19 cellular contexts compared by ENCODE assay signal in the genomic region with DNA sequence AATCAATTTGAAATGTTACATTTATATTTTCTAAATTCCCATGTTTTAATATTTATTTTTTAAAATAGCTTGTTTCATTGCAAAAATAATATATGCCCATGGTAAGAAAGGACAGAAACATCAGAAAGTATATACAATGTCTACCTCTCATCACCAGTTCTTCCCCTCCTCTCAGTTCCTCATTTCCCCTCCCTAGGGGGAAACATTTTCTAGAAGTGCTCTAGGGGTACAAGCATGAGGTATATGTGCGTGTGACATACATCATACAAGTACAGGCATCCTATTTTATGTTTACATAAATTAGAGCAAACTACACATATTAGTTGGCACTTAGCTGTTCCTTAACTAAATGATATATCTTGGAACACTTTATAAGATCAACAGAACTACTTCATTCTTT.
DNase-seq lines count a peak whose midpoint lies in the region; ATAC-seq, FAIRE-seq and TF ChIP-seq lines count a peak whose summit lies in the region.
"Had no signal": no experiment of that assay in that cellular context is flagged by ENCODE, and none has a peak within 500 bp of the region (broad histone marks: within the 10 kb centered on the region; RNA-seq: fewer than 3 reads in every experiment).

No MANE protein-coding gene starts in this region.

- no peak for TF ChIP-seq CTCF in GM12878 (IDR thresholded peaks at IDR 0.05 in 2 of 3, conservative IDR thresholded peaks at IDR 0.05 in 1 of 3; ENCODE audit: control insufficient read depth in 2 of 3, extremely low read depth in 1 of 3, insufficient read depth in 1 of 3, low read depth in 3 of 3, low read length in 3 of 3)

- H3K36me3 ChIP-seq in GM12878 (ENCODE audit: control insufficient read depth in 2 of 2, insufficient read depth in 2 of 2, low read length in 1 of 2): no peaks in the 10 kb centered on the region
- H3K36me3 ChIP-seq: heart right ventricle, SJSA1, WERI-Rb-1 had no signal

- WGBS in GM12878 (ENCODE audit: insufficient coverage, insufficient replicate concordance, low lambda C conversion rate, missing lambda C conversion rate): 5% methylated on average over 1 of the region's 1 CpG

- H4K20me1 ChIP-seq in GM12878 (ENCODE audit: control insufficient read depth, insufficient read depth): no peaks in the 10 kb centered on the region

- RAD21 ChIA-PET in GM12878 (lab: Charles Lee; ENCODE audit: unreplicated experiment): no interaction called here

- no peak overlapping the region for H3K27ac ChIP-seq in GM12878 (ENCODE audit: control insufficient read depth, insufficient read depth)
- H3K27ac ChIP-seq: heart right ventricle, SJSA1, WERI-Rb-1 had no signal

- ATAC-seq in GM18861 (IDR thresholded peaks at IDR 0.05; ENCODE audit: unreplicated experiment): peak; percentile 86
- peak; percentile 52 for ATAC-seq in HG02642 (IDR thresholded peaks at IDR 0.05; ENCODE audit: poor library complexity, unreplicated experiment)
- ATAC-seq in HG03432 (IDR thresholded peaks at IDR 0.05; ENCODE audit: unreplicated experiment): peak; percentile 68
- ATAC-seq in GM12878: peak; percentile 77
- ATAC-seq: heart right ventricle, mucosa of descending colon, Panc1 had no signal

- H3K27me3 ChIP-seq in GM12878 (replicated peaks in 1 of 2; ENCODE audit: control insufficient read depth in 2 of 2, insufficient read depth in 2 of 2, low read length in 1 of 2): no peaks in the 10 kb centered on the region
- H3K27me3 ChIP-seq: heart right ventricle, SJSA1 had no signal

- no peaks in the 10 kb centered on the region for H3K79me2 ChIP-seq in GM12878 (ENCODE audit: control insufficient read depth, insufficient read depth, low read length)

- SMC1A ChIA-PET in GM12878 (lab: Charles Lee; ENCODE audit: uncharacterized antibody, unreplicated experiment): no interaction called here

- no peak for FAIRE-seq in GM12878 (lab: Jason Lieb, UNC)

- no peaks in the 10 kb centered on the region for H3K4me1 ChIP-seq in GM12878 (ENCODE audit: control insufficient read depth, insufficient read depth, low read length)
- H3K4me1 ChIP-seq: heart right ventricle, SJSA1 had no signal

- POLR2A ChIA-PET in GM12878 (lab: Charles Lee): no interaction called here

- in situ Hi-C loops in GM12878 (cut with MboI): no loop called here

- no TSS peak for BruUV-seq in GM12878 (replicated peaks; lab: Mats Ljungman, UMichigan)

- H3K4me3 ChIP-seq in GM12878: no peak overlapping the region
- H3K4me3 ChIP-seq: heart right ventricle, mucosa of descending colon, SJSA1 had no signal

- DNase-seq in GM12878 (ENCODE audit: low read depth, low spot score) (no peak), NCI-H748 (lab: John Stamatoyannopoulos, UW; ENCODE audit: unreplicated experiment) (no peak), NCI-H1436 (lab: John Stamatoyannopoulos, UW) (no peak)
- no peak for DNase-seq in stimulated activated CD4-positive, alpha-beta T cell treated with anti-CD3 and anti-CD28 coated beads, Interleukin-4, amount 100 ng/mL, for 1 hour
- DNase-seq: activated CD4-positive, alpha-beta memory T cell treated with anti-CD3 and anti-CD28 coated beads for 36 hours; CD8-positive, alpha-beta memory T cell; DMS79; heart right ventricle; mucosa of descending colon; NCI-H774; small intestine; stimulated activated CD4-positive, alpha-beta T cell treated with anti-CD3 and anti-CD28 coated beads, Interleukin-4, amount 100 ng/mL, for 24 hours; T-helper 2 cell; WERI-Rb-1 had no signal

- CTCF ChIA-PET in GM12878 (lab: Yijun Ruan, JAX): no interaction called here

- H3K4me2 ChIP-seq in GM12878 (ENCODE audit: control insufficient read depth, insufficient read depth): no peak overlapping the region

- TF ChIP-seq POLR2A in GM12878 (IDR thresholded peaks at IDR 0.05; ENCODE audit: low read depth, low read length): no peak

- no peaks in the 10 kb centered on the region for H3K9me3 ChIP-seq in GM12878 (replicated peaks; ENCODE audit: control insufficient read depth, insufficient read depth, low read length)
- H3K9me3 ChIP-seq: mucosa of descending colon, SJSA1 had no signal

- H2AFZ ChIP-seq in GM12878 (ENCODE audit: control insufficient read depth, low read depth, low read length): no peak overlapping the region

- peak in 1 of 2 experiments; percentile 33; a peak in 1 of 4 replicates for TF ChIP-seq EP300 in GM12878 (IDR thresholded peaks at IDR 0.05; ENCODE audit: borderline replicate concordance in 1 of 2, control insufficient read depth in 1 of 2, low read depth in 2 of 2, low read length in 2 of 2)

- no peak overlapping the region for H3K9ac ChIP-seq in GM12878 (ENCODE audit: control insufficient read depth, insufficient read depth, low read length)

- intact Hi-C loops in GM12878 (cut with micrococcal nuclease; ENCODE audit: unreplicated experiment): no loop called here

- no peak for TF ChIP-seq RAD21 in GM12878 (IDR thresholded peaks at IDR 0.05; ENCODE audit: insufficient read depth, low read depth, low read length)

TF ChIP-seq in GM12878, 131 proteins besides CTCF, POLR2A, EP300 and RAD21:
- TF ChIP-seq, protein P1, sequence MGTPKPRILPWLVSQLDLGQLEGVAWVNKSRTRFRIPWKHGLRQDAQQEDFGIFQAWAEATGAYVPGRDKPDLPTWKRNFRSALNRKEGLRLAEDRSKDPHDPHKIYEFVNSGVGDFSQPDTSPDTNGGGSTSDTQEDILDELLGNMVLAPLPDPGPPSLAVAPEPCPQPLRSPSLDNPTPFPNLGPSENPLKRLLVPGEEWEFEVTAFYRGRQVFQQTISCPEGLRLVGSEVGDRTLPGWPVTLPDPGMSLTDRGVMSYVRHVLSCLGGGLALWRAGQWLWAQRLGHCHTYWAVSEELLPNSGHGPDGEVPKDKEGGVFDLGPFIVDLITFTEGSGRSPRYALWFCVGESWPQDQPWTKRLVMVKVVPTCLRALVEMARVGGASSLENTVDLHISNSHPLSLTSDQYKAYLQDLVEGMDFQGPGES (IDR thresholded peaks at IDR 0.05): no peak
- TF ChIP-seq BMI1 (IDR thresholded peaks at IDR 0.05; ENCODE audit: borderline replicate concordance): no peak
- TF ChIP-seq RAD51 (IDR thresholded peaks at IDR 0.05): no peak
- TF ChIP-seq TAF1 (IDR thresholded peaks at IDR 0.05; ENCODE audit: borderline replicate concordance, low read depth, low read length): no peak
- TF ChIP-seq, protein P2, sequence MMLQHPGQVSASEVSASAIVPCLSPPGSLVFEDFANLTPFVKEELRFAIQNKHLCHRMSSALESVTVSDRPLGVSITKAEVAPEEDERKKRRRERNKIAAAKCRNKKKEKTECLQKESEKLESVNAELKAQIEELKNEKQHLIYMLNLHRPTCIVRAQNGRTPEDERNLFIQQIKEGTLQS (IDR thresholded peaks at IDR 0.05; ENCODE audit: borderline replicate concordance, extremely low read depth, low read depth, low read length): no peak
- TF ChIP-seq MTA2 (IDR thresholded peaks at IDR 0.05; ENCODE audit: low read depth): peak; percentile 26; the same call in 1 of the 2 replicates
- peak; percentile 81 for TF ChIP-seq MEF2B (IDR thresholded peaks at IDR 0.05; ENCODE audit: partially characterized antibody, poor library complexity, severe bottlenecking)
- peak; percentile 82 for TF ChIP-seq SPI1 (IDR thresholded peaks at IDR 0.05; ENCODE audit: borderline replicate concordance, insufficient read depth, low read depth, low read length)
- no peak for TF ChIP-seq NFXL1 (IDR thresholded peaks at IDR 0.05; ENCODE audit: borderline replicate concordance)
